ENCODE assay signal across 1 cellular context in the genomic region with DNA sequence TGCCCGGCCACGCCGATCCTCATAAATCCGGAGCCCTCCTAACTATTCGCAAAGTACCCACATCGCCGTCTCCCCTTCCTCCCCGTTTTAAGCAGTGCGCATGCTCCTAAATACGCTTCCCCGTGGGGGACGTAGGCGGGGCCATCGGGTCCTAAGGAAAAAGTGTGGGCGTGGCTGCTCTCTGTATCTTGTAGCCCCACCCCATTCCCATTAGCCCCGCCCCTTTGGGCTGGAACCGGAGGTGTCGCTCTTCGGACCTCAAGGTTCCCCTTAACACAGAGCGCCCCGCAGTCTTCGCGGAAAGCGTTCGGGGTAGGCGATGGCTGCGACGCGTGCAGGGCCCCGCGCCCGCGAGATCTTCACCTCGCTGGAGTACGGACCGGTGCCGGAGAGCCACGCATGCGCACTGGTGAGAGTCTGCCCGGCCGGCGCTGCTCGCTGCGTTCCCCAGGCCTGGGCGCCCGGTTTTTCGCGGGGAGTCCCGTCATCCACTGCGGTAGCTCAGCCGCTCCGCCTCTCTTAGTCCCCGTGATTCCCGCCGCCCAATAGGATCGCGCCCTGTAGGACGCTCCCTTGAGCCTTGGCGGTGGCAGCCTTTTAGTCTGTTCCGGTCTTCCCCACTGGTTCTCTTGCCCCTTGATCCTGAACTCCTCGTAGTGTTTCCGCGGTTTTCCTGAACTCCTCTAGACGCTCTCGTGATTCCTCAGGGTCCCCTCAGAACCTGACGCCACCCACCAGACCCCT.
TF ChIP-seq lines count a peak whose summit lies in the region.

A gene (plus strand): TSS at position 213 of the 744 bp plus-strand sequence. CDS start 107 bp downstream, at position 320.

TF ChIP-seq in HepG2, 621 proteins besides CTCF, POLR2A, EP300 and RAD21 (continued from another document and continues in another):
- TF ChIP-seq SNRNP70 (IDR thresholded peaks at IDR 0.05; ENCODE audit: low read depth, low read length) (no peak), SALL1 (CRISPR knock-in tag; IDR thresholded peaks at IDR 0.05) (peak; percentile 62; the same call in 1 of the 2 replicates), SRF (IDR thresholded peaks at IDR 0.05; ENCODE audit: low read depth, low read length) (no peak), SCMH1 (CRISPR knock-in tag; IDR thresholded peaks at IDR 0.05; ENCODE audit: borderline replicate concordance) (no peak), ZBTB21 (CRISPR knock-in tag; IDR thresholded peaks at IDR 0.05) (no peak), ZC3H13 (CRISPR knock-in tag; IDR thresholded peaks at IDR 0.05) (no peak), ZNF670 (CRISPR knock-in tag; IDR thresholded peaks at IDR 0.05; ENCODE audit: borderline replicate concordance) (no peak), TOE1 (CRISPR knock-in tag; IDR thresholded peaks at IDR 0.05) (0 out of 2 replicates have a peak, but pooled peaks have one; percentile 75), ERF (CRISPR knock-in tag; IDR thresholded peaks at IDR 0.05) (peak; percentile 52; the same call in 1 of the 2 replicates), ZMYM4 (CRISPR knock-in tag; IDR thresholded peaks at IDR 0.05) (peak; percentile 69; the same call in 1 of the 2 replicates), ELF3 (CRISPR knock-in tag; IDR thresholded peaks at IDR 0.05) (peak; percentile 17), RARA (CRISPR knock-in tag; IDR thresholded peaks at IDR 0.05) (no peak), ZBTB8A (CRISPR knock-in tag; IDR thresholded peaks at IDR 0.05; ENCODE audit: borderline replicate concordance, low read depth) (no peak), ZNF101 (CRISPR knock-in tag; IDR thresholded peaks at IDR 0.05; ENCODE audit: borderline replicate concordance, low read depth) (no peak), ZNF33A (CRISPR knock-in tag; IDR thresholded peaks at IDR 0.05; ENCODE audit: borderline replicate concordance) (no peak), SAFB2 (CRISPR knock-in tag; IDR thresholded peaks at IDR 0.05; ENCODE audit: borderline replicate concordance, low read depth) (no peak), ATF7-NPFF (CRISPR knock-in tag; IDR thresholded peaks at IDR 0.05; ENCODE audit: low read depth) (peak; percentile 49; the same call in 1 of the 2 replicates), ZEB1 (IDR thresholded peaks at IDR 0.05; ENCODE audit: insufficient replicate concordance, low read depth) (no peak), ARNT2 (CRISPR knock-in tag; IDR thresholded peaks at IDR 0.05; ENCODE audit: low read depth) (no peak), ZNF776 (CRISPR knock-in tag; IDR thresholded peaks at IDR 0.05) (peak; percentile 66; the same call in 1 of the 2 replicates), ATF7 (IDR thresholded peaks at IDR 0.05) (no peak), ATF7 (CRISPR knock-in tag; IDR thresholded peaks at IDR 0.05) (no peak), ZFP90 (CRISPR knock-in tag; IDR thresholded peaks at IDR 0.05; ENCODE audit: borderline replicate concordance) (peak; percentile 34; the same call in 1 of the 2 replicates), ZNF10 (CRISPR knock-in tag; IDR thresholded peaks at IDR 0.05; ENCODE audit: borderline replicate concordance, low read depth) (no peak), TSC22D2 (CRISPR knock-in tag; IDR thresholded peaks at IDR 0.05; ENCODE audit: borderline replicate concordance) (no peak), ZNF34 (CRISPR knock-in tag; IDR thresholded peaks at IDR 0.05; ENCODE audit: borderline replicate concordance) (no peak), SKI (IDR thresholded peaks at IDR 0.05; ENCODE audit: partially characterized antibody) (peak; percentile 22), ZBTB3 (CRISPR knock-in tag; IDR thresholded peaks at IDR 0.05; ENCODE audit: borderline replicate concordance, low read depth) (no peak)
- TF ChIP-seq, protein P1, sequence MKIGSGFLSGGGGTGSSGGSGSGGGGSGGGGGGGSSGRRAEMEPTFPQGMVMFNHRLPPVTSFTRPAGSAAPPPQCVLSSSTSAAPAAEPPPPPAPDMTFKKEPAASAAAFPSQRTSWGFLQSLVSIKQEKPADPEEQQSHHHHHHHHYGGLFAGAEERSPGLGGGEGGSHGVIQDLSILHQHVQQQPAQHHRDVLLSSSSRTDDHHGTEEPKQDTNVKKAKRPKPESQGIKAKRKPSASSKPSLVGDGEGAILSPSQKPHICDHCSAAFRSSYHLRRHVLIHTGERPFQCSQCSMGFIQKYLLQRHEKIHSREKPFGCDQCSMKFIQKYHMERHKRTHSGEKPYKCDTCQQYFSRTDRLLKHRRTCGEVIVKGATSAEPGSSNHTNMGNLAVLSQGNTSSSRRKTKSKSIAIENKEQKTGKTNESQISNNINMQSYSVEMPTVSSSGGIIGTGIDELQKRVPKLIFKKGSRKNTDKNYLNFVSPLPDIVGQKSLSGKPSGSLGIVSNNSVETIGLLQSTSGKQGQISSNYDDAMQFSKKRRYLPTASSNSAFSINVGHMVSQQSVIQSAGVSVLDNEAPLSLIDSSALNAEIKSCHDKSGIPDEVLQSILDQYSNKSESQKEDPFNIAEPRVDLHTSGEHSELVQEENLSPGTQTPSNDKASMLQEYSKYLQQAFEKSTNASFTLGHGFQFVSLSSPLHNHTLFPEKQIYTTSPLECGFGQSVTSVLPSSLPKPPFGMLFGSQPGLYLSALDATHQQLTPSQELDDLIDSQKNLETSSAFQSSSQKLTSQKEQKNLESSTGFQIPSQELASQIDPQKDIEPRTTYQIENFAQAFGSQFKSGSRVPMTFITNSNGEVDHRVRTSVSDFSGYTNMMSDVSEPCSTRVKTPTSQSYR (CRISPR knock-in tag; IDR thresholded peaks at IDR 0.05; ENCODE audit: borderline replicate concordance) = no peak
- TF ChIP-seq, protein P2, sequence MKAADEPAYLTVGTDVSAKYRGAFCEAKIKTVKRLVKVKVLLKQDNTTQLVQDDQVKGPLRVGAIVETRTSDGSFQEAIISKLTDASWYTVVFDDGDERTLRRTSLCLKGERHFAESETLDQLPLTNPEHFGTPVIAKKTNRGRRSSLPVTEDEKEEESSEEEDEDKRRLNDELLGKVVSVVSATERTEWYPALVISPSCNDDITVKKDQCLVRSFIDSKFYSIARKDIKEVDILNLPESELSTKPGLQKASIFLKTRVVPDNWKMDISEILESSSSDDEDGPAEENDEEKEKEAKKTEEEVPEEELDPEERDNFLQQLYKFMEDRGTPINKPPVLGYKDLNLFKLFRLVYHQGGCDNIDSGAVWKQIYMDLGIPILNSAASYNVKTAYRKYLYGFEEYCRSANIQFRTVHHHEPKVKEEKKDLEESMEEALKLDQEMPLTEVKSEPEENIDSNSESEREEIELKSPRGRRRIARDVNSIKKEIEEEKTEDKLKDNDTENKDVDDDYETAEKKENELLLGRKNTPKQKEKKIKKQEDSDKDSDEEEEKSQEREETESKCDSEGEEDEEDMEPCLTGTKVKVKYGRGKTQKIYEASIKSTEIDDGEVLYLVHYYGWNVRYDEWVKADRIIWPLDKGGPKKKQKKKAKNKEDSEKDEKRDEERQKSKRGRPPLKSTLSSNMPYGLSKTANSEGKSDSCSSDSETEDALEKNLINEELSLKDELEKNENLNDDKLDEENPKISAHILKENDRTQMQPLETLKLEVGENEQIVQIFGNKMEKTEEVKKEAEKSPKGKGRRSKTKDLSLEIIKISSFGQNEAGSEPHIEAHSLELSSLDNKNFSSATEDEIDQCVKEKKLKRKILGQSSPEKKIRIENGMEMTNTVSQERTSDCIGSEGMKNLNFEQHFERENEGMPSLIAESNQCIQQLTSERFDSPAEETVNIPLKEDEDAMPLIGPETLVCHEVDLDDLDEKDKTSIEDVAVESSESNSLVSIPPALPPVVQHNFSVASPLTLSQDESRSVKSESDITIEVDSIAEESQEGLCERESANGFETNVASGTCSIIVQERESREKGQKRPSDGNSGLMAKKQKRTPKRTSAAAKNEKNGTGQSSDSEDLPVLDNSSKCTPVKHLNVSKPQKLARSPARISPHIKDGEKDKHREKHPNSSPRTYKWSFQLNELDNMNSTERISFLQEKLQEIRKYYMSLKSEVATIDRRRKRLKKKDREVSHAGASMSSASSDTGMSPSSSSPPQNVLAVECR (CRISPR knock-in tag; IDR thresholded peaks at IDR 0.05; ENCODE audit: borderline replicate concordance) = peak; percentile 77; the same call in 1 of the 2 replicates
- TF ChIP-seq, protein P3, sequence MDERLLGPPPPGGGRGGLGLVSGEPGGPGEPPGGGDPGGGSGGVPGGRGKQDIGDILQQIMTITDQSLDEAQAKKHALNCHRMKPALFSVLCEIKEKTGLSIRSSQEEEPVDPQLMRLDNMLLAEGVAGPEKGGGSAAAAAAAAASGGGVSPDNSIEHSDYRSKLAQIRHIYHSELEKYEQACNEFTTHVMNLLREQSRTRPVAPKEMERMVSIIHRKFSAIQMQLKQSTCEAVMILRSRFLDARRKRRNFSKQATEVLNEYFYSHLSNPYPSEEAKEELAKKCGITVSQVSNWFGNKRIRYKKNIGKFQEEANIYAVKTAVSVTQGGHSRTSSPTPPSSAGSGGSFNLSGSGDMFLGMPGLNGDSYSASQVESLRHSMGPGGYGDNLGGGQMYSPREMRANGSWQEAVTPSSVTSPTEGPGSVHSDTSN (CRISPR knock-in tag; IDR thresholded peaks at IDR 0.05) = no peak
- TF ChIP-seq, protein P4, sequence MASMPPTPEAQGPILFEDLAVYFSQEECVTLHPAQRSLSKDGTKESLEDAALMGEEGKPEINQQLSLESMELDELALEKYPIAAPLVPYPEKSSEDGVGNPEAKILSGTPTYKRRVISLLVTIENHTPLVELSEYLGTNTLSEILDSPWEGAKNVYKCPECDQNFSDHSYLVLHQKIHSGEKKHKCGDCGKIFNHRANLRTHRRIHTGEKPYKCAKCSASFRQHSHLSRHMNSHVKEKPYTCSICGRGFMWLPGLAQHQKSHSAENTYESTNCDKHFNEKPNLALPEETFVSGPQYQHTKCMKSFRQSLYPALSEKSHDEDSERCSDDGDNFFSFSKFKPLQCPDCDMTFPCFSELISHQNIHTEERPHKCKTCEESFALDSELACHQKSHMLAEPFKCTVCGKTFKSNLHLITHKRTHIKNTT (CRISPR knock-in tag; IDR thresholded peaks at IDR 0.05) = no peak
- TF ChIP-seq, protein P5, sequence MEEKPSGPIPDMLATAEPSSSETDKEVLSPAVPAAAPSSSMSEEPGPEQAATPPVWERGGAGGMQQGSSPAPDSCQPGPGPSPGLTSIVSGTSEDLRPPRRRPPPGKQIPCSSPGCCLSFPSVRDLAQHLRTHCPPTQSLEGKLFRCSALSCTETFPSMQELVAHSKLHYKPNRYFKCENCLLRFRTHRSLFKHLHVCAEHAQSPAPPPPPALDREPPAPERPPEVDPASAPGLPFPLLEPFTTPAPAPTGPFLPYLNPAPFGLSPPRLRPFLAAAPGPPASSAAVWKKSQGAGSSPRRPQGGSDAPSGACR (CRISPR knock-in tag; IDR thresholded peaks at IDR 0.05) = no peak
- TF ChIP-seq, protein P6, sequence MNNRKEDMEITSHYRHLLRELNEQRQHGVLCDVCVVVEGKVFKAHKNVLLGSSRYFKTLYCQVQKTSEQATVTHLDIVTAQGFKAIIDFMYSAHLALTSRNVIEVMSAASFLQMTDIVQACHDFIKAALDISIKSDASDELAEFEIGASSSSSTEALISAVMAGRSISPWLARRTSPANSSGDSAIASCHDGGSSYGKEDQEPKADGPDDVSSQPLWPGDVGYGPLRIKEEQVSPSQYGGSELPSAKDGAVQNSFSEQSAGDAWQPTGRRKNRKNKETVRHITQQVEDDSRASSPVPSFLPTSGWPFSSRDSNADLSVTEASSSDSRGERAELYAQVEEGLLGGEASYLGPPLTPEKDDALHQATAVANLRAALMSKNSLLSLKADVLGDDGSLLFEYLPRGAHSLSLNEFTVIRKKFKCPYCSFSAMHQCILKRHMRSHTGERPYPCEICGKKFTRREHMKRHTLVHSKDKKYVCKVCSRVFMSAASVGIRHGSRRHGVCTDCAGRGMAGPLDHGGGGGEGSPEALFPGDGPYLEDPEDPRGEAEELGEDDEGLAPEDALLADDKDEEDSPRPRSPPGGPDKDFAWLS (CRISPR knock-in tag; IDR thresholded peaks at IDR 0.05; ENCODE audit: borderline replicate concordance) = no peak
- TF ChIP-seq, protein P7, sequence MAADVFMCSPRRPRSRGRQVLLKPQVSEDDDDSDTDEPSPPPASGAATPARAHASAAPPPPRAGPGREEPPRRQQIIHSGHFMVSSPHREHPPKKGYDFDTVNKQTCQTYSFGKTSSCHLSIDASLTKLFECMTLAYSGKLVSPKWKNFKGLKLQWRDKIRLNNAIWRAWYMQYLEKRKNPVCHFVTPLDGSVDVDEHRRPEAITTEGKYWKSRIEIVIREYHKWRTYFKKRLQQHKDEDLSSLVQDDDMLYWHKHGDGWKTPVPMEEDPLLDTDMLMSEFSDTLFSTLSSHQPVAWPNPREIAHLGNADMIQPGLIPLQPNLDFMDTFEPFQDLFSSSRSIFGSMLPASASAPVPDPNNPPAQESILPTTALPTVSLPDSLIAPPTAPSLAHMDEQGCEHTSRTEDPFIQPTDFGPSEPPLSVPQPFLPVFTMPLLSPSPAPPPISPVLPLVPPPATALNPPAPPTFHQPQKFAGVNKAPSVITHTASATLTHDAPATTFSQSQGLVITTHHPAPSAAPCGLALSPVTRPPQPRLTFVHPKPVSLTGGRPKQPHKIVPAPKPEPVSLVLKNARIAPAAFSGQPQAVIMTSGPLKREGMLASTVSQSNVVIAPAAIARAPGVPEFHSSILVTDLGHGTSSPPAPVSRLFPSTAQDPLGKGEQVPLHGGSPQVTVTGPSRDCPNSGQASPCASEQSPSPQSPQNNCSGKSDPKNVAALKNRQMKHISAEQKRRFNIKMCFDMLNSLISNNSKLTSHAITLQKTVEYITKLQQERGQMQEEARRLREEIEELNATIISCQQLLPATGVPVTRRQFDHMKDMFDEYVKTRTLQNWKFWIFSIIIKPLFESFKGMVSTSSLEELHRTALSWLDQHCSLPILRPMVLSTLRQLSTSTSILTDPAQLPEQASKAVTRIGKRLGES (CRISPR knock-in tag; IDR thresholded peaks at IDR 0.05; ENCODE audit: borderline replicate concordance) = no peak
- TF ChIP-seq, protein P8, sequence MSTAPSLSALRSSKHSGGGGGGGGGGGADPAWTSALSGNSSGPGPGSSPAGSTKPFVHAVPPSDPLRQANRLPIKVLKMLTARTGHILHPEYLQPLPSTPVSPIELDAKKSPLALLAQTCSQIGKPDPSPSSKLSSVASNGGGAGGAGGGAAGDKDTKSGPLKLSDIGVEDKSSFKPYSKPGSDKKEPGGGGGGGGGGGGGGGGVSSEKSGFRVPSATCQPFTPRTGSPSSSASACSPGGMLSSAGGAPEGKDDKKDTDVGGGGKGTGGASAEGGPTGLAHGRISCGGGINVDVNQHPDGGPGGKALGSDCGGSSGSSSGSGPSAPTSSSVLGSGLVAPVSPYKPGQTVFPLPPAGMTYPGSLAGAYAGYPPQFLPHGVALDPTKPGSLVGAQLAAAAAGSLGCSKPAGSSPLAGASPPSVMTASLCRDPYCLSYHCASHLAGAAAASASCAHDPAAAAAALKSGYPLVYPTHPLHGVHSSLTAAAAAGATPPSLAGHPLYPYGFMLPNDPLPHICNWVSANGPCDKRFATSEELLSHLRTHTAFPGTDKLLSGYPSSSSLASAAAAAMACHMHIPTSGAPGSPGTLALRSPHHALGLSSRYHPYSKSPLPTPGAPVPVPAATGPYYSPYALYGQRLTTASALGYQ (CRISPR knock-in tag; IDR thresholded peaks at IDR 0.05) = no peak
- TF ChIP-seq, protein P9, sequence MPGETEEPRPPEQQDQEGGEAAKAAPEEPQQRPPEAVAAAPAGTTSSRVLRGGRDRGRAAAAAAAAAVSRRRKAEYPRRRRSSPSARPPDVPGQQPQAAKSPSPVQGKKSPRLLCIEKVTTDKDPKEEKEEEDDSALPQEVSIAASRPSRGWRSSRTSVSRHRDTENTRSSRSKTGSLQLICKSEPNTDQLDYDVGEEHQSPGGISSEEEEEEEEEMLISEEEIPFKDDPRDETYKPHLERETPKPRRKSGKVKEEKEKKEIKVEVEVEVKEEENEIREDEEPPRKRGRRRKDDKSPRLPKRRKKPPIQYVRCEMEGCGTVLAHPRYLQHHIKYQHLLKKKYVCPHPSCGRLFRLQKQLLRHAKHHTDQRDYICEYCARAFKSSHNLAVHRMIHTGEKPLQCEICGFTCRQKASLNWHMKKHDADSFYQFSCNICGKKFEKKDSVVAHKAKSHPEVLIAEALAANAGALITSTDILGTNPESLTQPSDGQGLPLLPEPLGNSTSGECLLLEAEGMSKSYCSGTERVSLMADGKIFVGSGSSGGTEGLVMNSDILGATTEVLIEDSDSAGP (CRISPR knock-in tag; IDR thresholded peaks at IDR 0.05; ENCODE audit: borderline replicate concordance) = peak; percentile 88; the same call in 1 of the 2 replicates
